Comparison of ENCODE assay signal across 12 cellular contexts in the genomic region with DNA sequence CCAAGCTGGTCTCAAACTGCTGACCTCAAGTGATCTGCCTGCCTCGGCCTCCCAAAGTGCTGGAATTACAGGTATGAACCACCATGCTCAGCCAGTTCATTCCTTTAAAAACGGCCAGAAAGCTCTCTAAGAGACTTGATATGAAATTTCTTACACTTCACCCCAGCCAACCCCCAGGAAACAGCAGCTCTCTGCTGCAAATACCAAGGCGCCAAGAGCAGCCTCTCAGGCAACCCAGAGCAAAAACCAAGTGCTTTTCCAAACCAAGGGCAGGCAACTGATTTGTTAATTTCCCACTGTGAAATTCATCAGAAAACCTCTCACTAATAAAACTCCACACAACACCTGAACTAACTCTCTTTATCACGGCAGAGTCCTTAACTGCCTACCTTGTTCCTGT. TPM values are rescaled to one million over a fixed set of nuclear protein-coding genes. Genes with fewer than 3 reads are reported as not detected.
DNase-seq lines count a peak whose midpoint lies in the region; ATAC-seq and TF ChIP-seq lines count a peak whose summit lies in the region.
"Had no signal": no experiment of that assay in that cellular context is flagged by ENCODE, and none has a peak within 500 bp of the region (broad histone marks: within the 10 kb centered on the region; RNA-seq: fewer than 3 reads in every experiment).

No MANE protein-coding gene starts in this region.

- no peaks in the 10 kb centered on the region for H3K9me3 ChIP-seq in ascending aorta
- H3K9me3 ChIP-seq in upper lobe of right lung, result no peaks in the 10 kb centered on the region

- H3K4me1 ChIP-seq in ascending aorta (peaks cover 21 to 69% of the 10 kb centered on the region in 2 donors), upper lobe of right lung (peaks cover 70% of the 10 kb centered on the region)

- no peaks in the 10 kb centered on the region for H3K27me3 ChIP-seq in ascending aorta
- H3K27me3 ChIP-seq in upper lobe of right lung, result no peaks in the 10 kb centered on the region

- intact Hi-C loops in cardiac septum (cut with DNase I) (no loop called here), Right ventricle myocardium inferior (cut with DNase I) (no loop called here), ascending aorta (cut with DNase I) (no loop called here), upper lobe of right lung (cut with DNase I) (no loop called here)

- ATAC-seq in Right ventricle myocardium inferior, result no peak
- peak; percentile 11 for ATAC-seq in upper lobe of right lung
- ATAC-seq in HG02884 (IDR thresholded peaks at IDR 0.05; ENCODE audit: unreplicated experiment), result no peak

- H3K4me3 ChIP-seq in ascending aorta, result peak overlapping the region in 1 of 2 donors; percentile 13
- H3K4me3 ChIP-seq in upper lobe of right lung, result no peak overlapping the region

- DNase-seq in cardiac septum (ENCODE audit: low spot score), result peak; percentile 27
- no peak for DNase-seq in Right ventricle myocardium inferior (ENCODE audit: missing footprints)
- no peak for DNase-seq in ascending aorta (ENCODE audit: low spot score in 2 of 2)
- DNase-seq in mesenteric fat pad (ENCODE audit: low spot score), result peak; percentile 11
- no peak for DNase-seq in upper lobe of right lung
- no peak for DNase-seq in Ammon's horn (ENCODE audit: low spot score)
- no peak for DNase-seq in activated effector memory CD4-positive, alpha-beta T cell treated with anti-CD3 and anti-CD28 coated beads, Interleukin-2, amount 50 U/mL, for 16 hours
- DNase-seq: activated T-cell treated with anti-CD3 and anti-CD28 coated beads, Interleukin-2, amount 50 U/mL, for 4 hours; hypothalamus; NCI-H748 treated with DMSO at 0.1 percent for 48 hours; stimulated activated CD4-positive, alpha-beta T cell treated with anti-CD3 and anti-CD28 coated beads, Interleukin-4, amount 100 ng/mL, for 1 hour had no signal

- TF ChIP-seq CTCF in ascending aorta (IDR thresholded peaks at IDR 0.05) (no peak), upper lobe of right lung (IDR thresholded peaks at IDR 0.05) (no peak)

- no peaks in the 10 kb centered on the region for H3K36me3 ChIP-seq in ascending aorta
- H3K36me3 ChIP-seq in upper lobe of right lung, result no peaks in the 10 kb centered on the region

- H3K27ac ChIP-seq in ascending aorta (peak overlapping the region; percentile 45 to 57), upper lobe of right lung (no peak overlapping the region)

RNA-seq across cellular contexts. Expression of gene LATS2, which starts 44.9 kb away (rescaled TPM):
- total RNA-seq in cardiac septum, result 27.8 TPM
- total RNA-seq in Right ventricle myocardium inferior, result 23.7 TPM
- 49.0 TPM for total RNA-seq in ascending aorta
- 48.7 TPM for total RNA-seq in mesenteric fat pad
- total RNA-seq in upper lobe of right lung, result 44.1 TPM

Comparison
In these comparisons a context has a peak if more than half of its experiments do, and no peak if none do; other contexts are left out.
1. DNase-seq: peak in cardiac septum (single experiment) and mesenteric fat pad (single experiment); none in Right ventricle myocardium inferior (single experiment), ascending aorta (0 of 2), upper lobe of right lung (single experiment), Ammon's horn (single experiment) and activated effector memory CD4-positive, alpha-beta T cell treated with anti-CD3 and anti-CD28 coated beads, Interleukin-2, amount 50 U/mL, for 16 hours (single experiment).